ENCODE assay signal across 12 cellular contexts in genomic region chr10:2122431-2123124, GRCh38.
"Had no signal": no experiment of that assay in that cellular context is flagged by ENCODE, and none has a peak within 500 bp of the region (broad histone marks: within the 10 kb centered on the region; RNA-seq: fewer than 3 reads in every experiment).

No MANE protein-coding gene starts in this region.

- DNase-seq: activated CD4-positive, alpha-beta memory T cell treated with anti-CD3 and anti-CD28 coated beads, Interleukin-2, amount 10 ng/mL, durations not matched to agents 7 days and 5 days; activated CD4-positive, alpha-beta T cell treated with anti-CD3 and anti-CD28 coated beads for 1 hour; activated naive CD8-positive, alpha-beta T cell treated with anti-CD3 and anti-CD28 coated beads, Interleukin-2, amount 10 ng/mL, durations not matched to agents 7 days and 5 days; activated T-cell treated with anti-CD3 and anti-CD28 coated beads, Interleukin-2, amount 50 U/mL, for 72 hours; colonic mucosa; mesendoderm; occipital lobe; stimulated activated CD4-positive, alpha-beta T cell treated with anti-CD3 and anti-CD28 coated beads, Interleukin-2, amount 100 ng/mL, for 48 hours; stimulated activated naive CD4-positive, alpha-beta T cell treated with Interleukin-2 at 50 U/mL for 16 hours; SW 1271 had no signal

- H3K9me3 ChIP-seq: colonic mucosa, suprapubic skin had no signal

- H3K27ac ChIP-seq: colonic mucosa, gastroesophageal sphincter, suprapubic skin had no signal

- ATAC-seq: activated T-cell treated with anti-CD3 and anti-CD28 coated beads, Interleukin-2, amount 50 U/mL, for 72 hours; gastroesophageal sphincter had no signal

- H3K27me3 ChIP-seq: colonic mucosa, suprapubic skin had no signal

- H3K4me3 ChIP-seq: colonic mucosa, gastroesophageal sphincter, suprapubic skin had no signal

- H3K4me1 ChIP-seq: colonic mucosa, gastroesophageal sphincter, suprapubic skin had no signal

- H3K36me3 ChIP-seq: colonic mucosa, gastroesophageal sphincter, suprapubic skin had no signal
